18 cellular contexts compared by ENCODE assay signal in genomic region chr7:16515785-16516685, GRCh38.
"Had no signal": no experiment of that assay in that cellular context is flagged by ENCODE, and none has a peak within 500 bp of the region (broad histone marks: within the 10 kb centered on the region; RNA-seq: fewer than 3 reads in every experiment).

No MANE protein-coding gene starts in this region.

- DNase-seq: effector CD4-positive, alpha-beta T cell; endodermal cell; erythroblast; foreskin keratinocyte; head of caudate nucleus; kidney; left cardiac atrium; left ventricle myocardium inferior; lower lobe of right lung; natural killer cell; sigmoid colon; stimulated activated CD4-positive, alpha-beta T cell treated with anti-CD3 and anti-CD28 coated beads, Interleukin-12 subunit alpha, Interleukin-12 subunit beta, amount 100 ng/mL, for 4 hours; tibial artery; upper lobe of right lung had no signal

- H3K27ac Mint-ChIP-seq: endodermal cell; memory B cell; mesothelial cell of epicardium; natural killer cell; stimulated activated naive CD8-positive, alpha-beta T cell treated with anti-CD3 and anti-CD28 coated beads, Interleukin-15, Interleukin-2, amounts not matched to agents 100 ng/mL and 50 ng/mL, for 24 hours had no signal

- H3K9me3 Mint-ChIP-seq: stimulated activated naive CD8-positive, alpha-beta T cell treated with anti-CD3 and anti-CD28 coated beads, Interleukin-15, Interleukin-2, amounts not matched to agents 100 ng/mL and 50 ng/mL, for 24 hours had no signal

- H3K4me3 Mint-ChIP-seq: endodermal cell; memory B cell; mesothelial cell of epicardium; natural killer cell; neural crest cell; stimulated activated naive CD8-positive, alpha-beta T cell treated with anti-CD3 and anti-CD28 coated beads, Interleukin-15, Interleukin-2, amounts not matched to agents 100 ng/mL and 50 ng/mL, for 24 hours had no signal

- H3K4me1 Mint-ChIP-seq: memory B cell, natural killer cell, neural crest cell had no signal

- H3K36me3 Mint-ChIP-seq: memory B cell, mesothelial cell of epicardium, natural killer cell had no signal

- ATAC-seq: foreskin keratinocyte, left cardiac atrium, lower lobe of right lung, natural killer cell, upper lobe of right lung had no signal
